ENCODE assay signal across 21 cellular contexts in genomic region chr15:61097057-61097456, GRCh38.
"Had no signal": no experiment of that assay in that cellular context is flagged by ENCODE, and none has a peak within 500 bp of the region (broad histone marks: within the 10 kb centered on the region; RNA-seq: fewer than 3 reads in every experiment).

No MANE protein-coding gene starts in this region.

- H3K36me3 ChIP-seq: SJCRH30 had no signal

- H3K27ac ChIP-seq: KMS-11, SJCRH30 had no signal

- ATAC-seq: K562, SK-N-SH treated with all-trans-retinoic acid at 6 μM for 48 hours had no signal

- FAIRE-seq: K562, RCC 7860 had no signal

- H3K27me3 ChIP-seq: SJCRH30 had no signal

- H3K9me3 ChIP-seq: SJCRH30 had no signal

- H3K4me3 ChIP-seq: K562, SJCRH30 had no signal

- DNase-seq: Kasumi-1, MM.1S, NCI-H1092 treated with DMSO at 0.1 percent for 48 hours, NCI-H1436, NCI-H187, NCI-H2029, NCI-H2081 treated with DMSO at 0.1 percent for 48 hours, NCI-H2171, NCI-H226, NCI-H446, NCI-H510A, NCI-H524 treated with DMSO at 0.1 percent for 48 hours, NCI-H69, NCI-H774, RPMI8226, SHP77 treated with DMSO at 0.1 percent for 48 hours, SJCRH30 had no signal

- H3K9ac ChIP-seq: KMS-11 had no signal

- H3K4me2 ChIP-seq: KMS-11 had no signal
